In the genomic region with DNA sequence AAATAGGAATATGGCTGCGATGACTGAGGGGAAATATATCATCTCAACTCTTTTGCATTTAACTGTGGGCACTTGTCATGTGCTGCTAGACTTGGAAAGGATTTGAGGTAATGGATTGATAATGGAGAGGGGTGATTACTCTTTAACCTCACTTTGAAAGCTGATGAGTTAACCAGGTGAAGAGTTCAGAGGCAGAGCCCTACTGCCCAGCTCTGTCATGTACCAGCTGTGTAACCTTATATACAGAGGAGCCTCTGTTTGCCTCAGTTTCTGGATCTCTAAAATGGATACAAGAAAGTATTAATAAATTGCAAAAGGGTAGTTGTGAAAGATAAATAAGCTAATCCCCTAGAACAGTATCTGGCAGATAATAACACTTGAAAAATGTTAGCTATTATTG, we compare ENCODE assay signal across 24 cellular contexts. TPM values are rescaled to one million over a fixed set of nuclear protein-coding genes. Genes with fewer than 3 reads are reported as not detected.
DNase-seq lines count a peak whose midpoint lies in the region; ATAC-seq, FAIRE-seq and TF ChIP-seq lines count a peak whose summit lies in the region.
"Had no signal": no experiment of that assay in that cellular context is flagged by ENCODE, and none has a peak within 500 bp of the region (broad histone marks: within the 10 kb centered on the region; RNA-seq: fewer than 3 reads in every experiment).

No MANE protein-coding gene starts in this region.

- H3K4me3 ChIP-seq in K562 (no peak overlapping the region), liver (ENCODE audit: low read depth in 1 of 3, low read length in 3 of 3) (no peak overlapping the region)
- H3K4me3 ChIP-seq: BLaER1, GM12878 had no signal

- H3K27me3 ChIP-seq in K562 (ENCODE audit: control insufficient read depth in 2 of 2, insufficient read depth in 2 of 2, low read length in 2 of 2), result no peaks in the 10 kb centered on the region
- H3K27me3 ChIP-seq in liver (ENCODE audit: control insufficient read depth in 4 of 4, insufficient read depth in 4 of 4, low read length in 3 of 4), result no peaks in the 10 kb centered on the region
- H3K27me3 ChIP-seq: BE2C, BLaER1 had no signal

- no peak overlapping the region for H2AFZ ChIP-seq in K562 (ENCODE audit: low read depth, low read length)

- no peak for TF ChIP-seq RAD21 in K562 (CRISPR knock-in tag; conservative IDR thresholded peaks at IDR 0.05 in 1 of 2, IDR thresholded peaks at IDR 0.05 in 1 of 2)
- peak; percentile 31 to 56 for TF ChIP-seq RAD21 in liver (IDR thresholded peaks at IDR 0.05)

- no peak for TF ChIP-seq EP300 in K562 (IDR thresholded peaks at IDR 0.05; ENCODE audit: low read length)

- H3K4me2 ChIP-seq in K562 (ENCODE audit: insufficient read depth, low read length), result no peak overlapping the region
- H3K4me2 ChIP-seq: BLaER1 had no signal

- no peak for TF ChIP-seq POLR2A in K562 (conservative IDR thresholded peaks at IDR 0.05)
- TF ChIP-seq POLR2A in GM18505 (IDR thresholded peaks at IDR 0.05; ENCODE audit: borderline replicate concordance, extremely low read depth, insufficient read depth, insufficient read length), result no peak

- H3K27ac ChIP-seq in K562 (ENCODE audit: extremely low read depth, low read depth, low read length) (no peak overlapping the region), liver (ENCODE audit: low read depth in 1 of 2, low read length in 2 of 2) (no peak overlapping the region)
- H3K27ac ChIP-seq: BLaER1 had no signal

- no peak for FAIRE-seq in K562 (lab: Jason Lieb, UNC)
- FAIRE-seq: GM12878 had no signal

- TF ChIP-seq CTCF in K562 (IDR thresholded peaks at IDR 0.05 in 2 of 3, conservative IDR thresholded peaks at IDR 0.05 in 1 of 3; ENCODE audit: insufficient read depth in 2 of 3, low read depth in 1 of 3, low read length in 3 of 3) (no peak), liver (IDR thresholded peaks at IDR 0.05; ENCODE audit: low read depth, low read length, missing input control) (no peak)

- intact Hi-C loops in K562 (cut with micrococcal nuclease), result no loop called here

- CTCF ChIA-PET in K562 (lab: Yijun Ruan, JAX; ENCODE audit: low intra/inter-chr PET ratio), result no interaction called here

- H4K20me1 ChIP-seq in K562 (replicated peaks; ENCODE audit: control insufficient read depth, insufficient read depth, low read length), result no peaks in the 10 kb centered on the region
- H4K20me1 ChIP-seq: BLaER1 had no signal

- no peaks in the 10 kb centered on the region for H3K9me3 ChIP-seq in K562 (replicated peaks; ENCODE audit: control insufficient read depth, insufficient read depth, low read depth, low read length)
- H3K9me3 ChIP-seq in liver (ENCODE audit: control insufficient read depth in 4 of 4, low read length in 3 of 4), result no peaks in the 10 kb centered on the region
- H3K9me3 ChIP-seq: BE2C, BLaER1 had no signal

- DNase-seq in K562 (ENCODE audit: extremely low read depth in 1 of 4, low spot score in 3 of 4) (no peak), left lobe of liver (ENCODE audit: low spot score) (no peak), dedifferentiated amniotic fluid mesenchymal stem cell (ENCODE audit: extremely low spot score) (no peak), NCI-H1930 (lab: John Stamatoyannopoulos, UW) (no peak)
- DNase-seq: 8988T; ACHN; BE2C; C1 segment of cervical spinal cord; CD4-positive, alpha-beta memory T cell; CD4-positive, CD25-positive, alpha-beta regulatory T cell; CD8-positive, alpha-beta memory T cell; COR-L47; DMS 273 treated with DMSO at 0.1 percent for 48 hours; DMS153; DMS53; DMS79; DND-41; EL; GDM1 had no signal

- no peak for ATAC-seq in K562
- peak; percentile 74 for ATAC-seq in left lobe of liver
- no peak for ATAC-seq in GM19397 (IDR thresholded peaks at IDR 0.05; ENCODE audit: unreplicated experiment)
- no peak for ATAC-seq in GM18505 (IDR thresholded peaks at IDR 0.05; ENCODE audit: unreplicated experiment)
- ATAC-seq: GM12878 had no signal

- H3K36me3 ChIP-seq in K562 (ENCODE audit: control insufficient read depth, insufficient read depth, low read length) (no peaks in the 10 kb centered on the region), liver (ENCODE audit: control insufficient read depth in 4 of 4, insufficient read depth in 3 of 4, low read depth in 1 of 4, low read length in 3 of 4) (peaks cover 0 to 4% (median 3%) of the 10 kb centered on the region in 4 donors)

- BruUV-seq in K562 (replicated peaks; lab: Mats Ljungman, UMichigan), result no TSS peak

- no peaks in the 10 kb centered on the region for H3K9me1 ChIP-seq in K562 (ENCODE audit: control insufficient read depth, insufficient read depth, low read length)

- H3K4me1 ChIP-seq in K562 (replicated peaks in 1 of 2; ENCODE audit: control insufficient read depth in 2 of 2, insufficient read depth in 2 of 2, low read length in 2 of 2) (no peaks in the 10 kb centered on the region; a peak in 2 of 5 replicates), liver (ENCODE audit: control insufficient read depth in 4 of 4, insufficient read depth in 4 of 4, low read length in 3 of 4) (peaks cover 1 to 19% (median 12%) of the 10 kb centered on the region in 4 donors)
- H3K4me1 ChIP-seq: BE2C, BLaER1 had no signal

- H3K79me2 ChIP-seq in K562 (ENCODE audit: control insufficient read depth, insufficient read depth, low read length), result no peaks in the 10 kb centered on the region

- H3K9ac ChIP-seq in K562 (ENCODE audit: insufficient read depth in 1 of 2, low read depth in 2 of 2, low read length in 2 of 2) (no peak overlapping the region), liver (ENCODE audit: low read depth in 1 of 2, low read length in 2 of 2) (no peak overlapping the region)
- H3K9ac ChIP-seq: BLaER1 had no signal

- POLR2A ChIA-PET in K562 (lab: Yijun Ruan, JAX), result interaction anchor here (0.7 to 1.9 kb wide), 3 partner anchors 15 to 323 kb away, joined by 3 to 5 read pairs (median 4); a partner anchor contains a TSS

- 67% methylated on average over 1 of the region's 1 CpG for WGBS in K562 (ENCODE audit: insufficient coverage, low coverage, missing lambda C conversion rate)
- WGBS in liver, result 85% methylated on average over 1 of the region's 1 CpG

- in situ Hi-C loops in K562 (cut with MboI), result no loop called here

TF ChIP-seq in K562, 482 proteins besides CTCF, POLR2A, EP300 and RAD21:
- TF ChIP-seq NELFE (IDR thresholded peaks at IDR 0.05; ENCODE audit: insufficient read depth, insufficient read length) (no peak), RBM25 (IDR thresholded peaks at IDR 0.05; ENCODE audit: low read depth, low read length, severe bottlenecking) (peak; percentile 86), NR4A1 (CRISPR knock-in tag; IDR thresholded peaks at IDR 0.05) (no peak), NR4A1 (tag; IDR thresholded peaks at IDR 0.05) (no peak)

TF ChIP-seq in liver, 16 proteins besides CTCF, POLR2A, EP300 and RAD21 (continues in another document):
- TF ChIP-seq SP1 (IDR thresholded peaks at IDR 0.05) (peak; percentile 70), NR2F2 (IDR thresholded peaks at IDR 0.05) (peak; percentile 9), YY1 (IDR thresholded peaks at IDR 0.05) (peak; percentile 65)
- TF ChIP-seq, protein P1, sequence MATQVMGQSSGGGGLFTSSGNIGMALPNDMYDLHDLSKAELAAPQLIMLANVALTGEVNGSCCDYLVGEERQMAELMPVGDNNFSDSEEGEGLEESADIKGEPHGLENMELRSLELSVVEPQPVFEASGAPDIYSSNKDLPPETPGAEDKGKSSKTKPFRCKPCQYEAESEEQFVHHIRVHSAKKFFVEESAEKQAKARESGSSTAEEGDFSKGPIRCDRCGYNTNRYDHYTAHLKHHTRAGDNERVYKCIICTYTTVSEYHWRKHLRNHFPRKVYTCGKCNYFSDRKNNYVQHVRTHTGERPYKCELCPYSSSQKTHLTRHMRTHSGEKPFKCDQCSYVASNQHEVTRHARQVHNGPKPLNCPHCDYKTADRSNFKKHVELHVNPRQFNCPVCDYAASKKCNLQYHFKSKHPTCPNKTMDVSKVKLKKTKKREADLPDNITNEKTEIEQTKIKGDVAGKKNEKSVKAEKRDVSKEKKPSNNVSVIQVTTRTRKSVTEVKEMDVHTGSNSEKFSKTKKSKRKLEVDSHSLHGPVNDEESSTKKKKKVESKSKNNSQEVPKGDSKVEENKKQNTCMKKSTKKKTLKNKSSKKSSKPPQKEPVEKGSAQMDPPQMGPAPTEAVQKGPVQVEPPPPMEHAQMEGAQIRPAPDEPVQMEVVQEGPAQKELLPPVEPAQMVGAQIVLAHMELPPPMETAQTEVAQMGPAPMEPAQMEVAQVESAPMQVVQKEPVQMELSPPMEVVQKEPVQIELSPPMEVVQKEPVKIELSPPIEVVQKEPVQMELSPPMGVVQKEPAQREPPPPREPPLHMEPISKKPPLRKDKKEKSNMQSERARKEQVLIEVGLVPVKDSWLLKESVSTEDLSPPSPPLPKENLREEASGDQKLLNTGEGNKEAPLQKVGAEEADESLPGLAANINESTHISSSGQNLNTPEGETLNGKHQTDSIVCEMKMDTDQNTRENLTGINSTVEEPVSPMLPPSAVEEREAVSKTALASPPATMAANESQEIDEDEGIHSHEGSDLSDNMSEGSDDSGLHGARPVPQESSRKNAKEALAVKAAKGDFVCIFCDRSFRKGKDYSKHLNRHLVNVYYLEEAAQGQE (IDR thresholded peaks at IDR 0.05), result peak; percentile 65

RNA-seq across cellular contexts. Expression of a gene that starts 51.5 kb away (rescaled TPM):
- total RNA-seq in K562 (2011; cell fraction: chromatin; rRNA removed; ENCODE audit: low replicate concordance), result 25.4 and 80.3 TPM in 2 replicates
- total RNA-seq in K562 (2011; cell fraction: nucleolus; rRNA removed), result 11.8 and 15.9 TPM in 2 replicates
- 21.7 and 40.2 TPM in 2 replicates for total RNA-seq in K562 (2011; cell fraction: nucleoplasm; rRNA removed)
- total RNA-seq in K562 (2014; rRNA removed), result 6.4 and 10.0 TPM in 2 replicates
- total RNA-seq in K562 (2014; rRNA removed; fragmentation: Illumina TruSeq; extraction: Trizol), result 11.2 and 12.9 TPM in 2 replicates
- total RNA-seq in K562 (2015; rRNA removed; fragmentation: Illumina TruSeq; extraction: Trizol), result 9.1 and 9.2 TPM in 2 replicates
- total RNA-seq in K562 (2021), result 9.5 and 10.6 TPM in 2 replicates
- polyA plus RNA-seq in K562 (2011; rRNA removed), result 32.6 and 37.6 TPM in 2 replicates
- polyA plus RNA-seq in K562 (2011; cell fraction: cytosol; rRNA removed), result 6.2 and 10.9 TPM in 2 replicates
- polyA plus RNA-seq in K562 (2011; cell fraction: nucleus; rRNA removed), result 86.4 and 99.8 TPM in 2 replicates
- 12.4 and 13.1 TPM in 2 replicates for polyA plus RNA-seq in K562 (2012)
- 11.9 and 12.2 TPM in 2 replicates for polyA plus RNA-seq in K562 (2014; fragmentation: Illumina TruSeq; extraction: Trizol)
- polyA plus RNA-seq in K562 (2014; fragmentation: Nextera tagmentation; extraction: Ambion mirVana), result 10 to 100 TPM in 1 of 2 experiments, 1 to 10 TPM in 1; 6.8 to 11.3 TPM
- 13.3 and 13.4 TPM in 2 replicates for polyA plus RNA-seq in K562 (2014; rRNA removed)
- polyA minus RNA-seq in K562 (2011; rRNA and poly(A)+ RNA removed), result 33.5 and 37.0 TPM in 2 replicates
- polyA minus RNA-seq in K562 (2011; cell fraction: cytosol; rRNA and poly(A)+ RNA removed), result 5.3 and 7.7 TPM in 2 replicates
- 27.7 and 42.3 TPM in 2 replicates for polyA minus RNA-seq in K562 (2011; cell fraction: nucleus; rRNA and poly(A)+ RNA removed)
- 24.9 TPM for total RNA-seq in left lobe of liver
- total RNA-seq in liver, result 10 to 100 TPM; 13.1 to 34.3 TPM
- polyA plus RNA-seq in liver, result 10 to 100 TPM in 1 of 2 donors, 1 to 10 TPM in 1; 9.5 to 22.3 TPM
